ENCODE assay signal across 24 cellular contexts in genomic region chr7:47042669-47043068, GRCh38.
A peak's percentile ranks its signal among the peaks of the same experiment; 100 is the strongest.
DNase-seq lines count a peak whose midpoint lies in the region; ATAC-seq, FAIRE-seq and TF ChIP-seq lines count a peak whose summit lies in the region.
"Had no signal": no experiment of that assay in that cellular context is flagged by ENCODE, and none has a peak within 500 bp of the region (broad histone marks: within the 10 kb centered on the region; RNA-seq: fewer than 3 reads in every experiment).

No MANE protein-coding gene starts in this region.

- H3K9me3 ChIP-seq in left ventricle myocardium inferior (replicated peaks) (no peaks in the 10 kb centered on the region), heart left ventricle (no peaks in the 10 kb centered on the region), keratinocyte (ENCODE audit: control insufficient read depth, low read depth, low read length) (no peaks in the 10 kb centered on the region)
- H3K9me3 ChIP-seq: A549; BE2C; BLaER1 treated with 17β-estradiol and CSF1 and Interleukin-3, amounts not matched to agents 10 nM and 100 nM; HAP-1 had no signal

- 0 out of 2 replicates have a peak, but pooled peaks cover 5% of the 10 kb centered on the region for H3K9me2 ChIP-seq in GM23338 (ENCODE audit: insufficient read depth)

- no peaks in the 10 kb centered on the region for H3K9me1 ChIP-seq in keratinocyte (ENCODE audit: control insufficient read depth, extremely low read depth, insufficient read depth, low read length)

- H2AFZ ChIP-seq in keratinocyte (ENCODE audit: control insufficient read depth, low read length): no peak overlapping the region
- no peak overlapping the region for H2AFZ ChIP-seq in GM23338

- intact Hi-C loops in left ventricle myocardium inferior (cut with micrococcal nuclease) (no loop called here), heart left ventricle (cut with DNase I) (loop anchor here in 4 of 10 donors (5.0 to 10.0 kb wide), 4 partner anchors 45 to 268 kb away; no protein-coding TSS in a partner anchor)

- no peaks in the 10 kb centered on the region for H3K9me3 Mint-ChIP-seq in GM23338
- H3K9me3 Mint-ChIP-seq: CD4-positive, alpha-beta T cell; HFFc6 had no signal

- 0 out of 2 replicates have a peak, but pooled peaks cover 2% of the 10 kb centered on the region for H3F3A ChIP-seq in GM23338 (replicated peaks; ENCODE audit: low read depth)

- no peak overlapping the region for H3K4me2 ChIP-seq in keratinocyte (ENCODE audit: control insufficient read depth, extremely low read depth, insufficient read depth, low read depth, low read length)
- H3K4me2 ChIP-seq in GM23338: no peak overlapping the region
- H3K4me2 ChIP-seq: A549; BLaER1 treated with 17β-estradiol and CSF1 and Interleukin-3, amounts not matched to agents 10 nM and 100 nM had no signal

- no peak for ATAC-seq in heart left ventricle
- ATAC-seq in esophagus mucosa: peak; percentile 82
- no peak for ATAC-seq in GM21515 (IDR thresholded peaks at IDR 0.05; ENCODE audit: unreplicated experiment)
- ATAC-seq in GM23338: no peak
- ATAC-seq: A549, GM12878 had no signal

- H3K27ac ChIP-seq in left ventricle myocardium inferior (replicated peaks) (peak overlapping the region; percentile 17), heart left ventricle (no peak overlapping the region), keratinocyte (ENCODE audit: control insufficient read depth, insufficient read depth, low read length) (no peak overlapping the region), GM23338 (ENCODE audit: low read depth) (no peak overlapping the region)
- H3K27ac ChIP-seq: A549 had no signal

- H3K27me3 Mint-ChIP-seq in GM23338 (ENCODE audit: insufficient read depth, low read depth, poor library complexity): peaks cover 2% of the 10 kb centered on the region
- H3K27me3 Mint-ChIP-seq: CD4-positive, alpha-beta T cell; CD8-positive, alpha-beta memory T cell had no signal

- no peaks in the 10 kb centered on the region for H4K20me1 ChIP-seq in keratinocyte (ENCODE audit: control insufficient read depth, extremely low read depth, insufficient read depth, low read length)
- no peaks in the 10 kb centered on the region for H4K20me1 ChIP-seq in GM23338 (replicated peaks; ENCODE audit: insufficient read depth)
- H4K20me1 ChIP-seq: BLaER1 treated with 17β-estradiol and CSF1 and Interleukin-3, amounts not matched to agents 10 nM and 100 nM had no signal

- DNase-seq in left ventricle myocardium inferior: no peak
- no peak for DNase-seq in heart left ventricle
- DNase-seq in keratinocyte (ENCODE audit: low read depth, low spot score): no peak
- DNase-seq in DMS153 (lab: John Stamatoyannopoulos, UW): no peak
- no peak for DNase-seq in GM23338 (ENCODE audit: low spot score)
- DNase-seq: 8988T; ACHN; AML-193; BE2C; CD4-positive, alpha-beta T cell; CD8-positive, alpha-beta memory T cell; DND-41; GOT3; HFFc6 had no signal

- peak; percentile 60 for FAIRE-seq in keratinocyte (lab: Jason Lieb, UNC)
- FAIRE-seq: A549, G401.6, GM12878, GM19239, H54 had no signal

- H3K9ac ChIP-seq in keratinocyte (ENCODE audit: control insufficient read depth, extremely low read depth, insufficient read depth, low read length): no peak overlapping the region
- H3K9ac ChIP-seq: BLaER1 treated with 17β-estradiol and CSF1 and Interleukin-3, amounts not matched to agents 10 nM and 100 nM had no signal

- no peak for TF ChIP-seq POLR2A in heart left ventricle (IDR thresholded peaks at IDR 0.05)

- no peaks in the 10 kb centered on the region for H3K27me3 ChIP-seq in left ventricle myocardium inferior (ENCODE audit: low read depth)
- no peaks in the 10 kb centered on the region for H3K27me3 ChIP-seq in heart left ventricle
- peaks cover 3% of the 10 kb centered on the region for H3K27me3 ChIP-seq in keratinocyte (ENCODE audit: control insufficient read depth, extremely low read depth, insufficient read depth, low read length)
- no peaks in the 10 kb centered on the region for H3K27me3 ChIP-seq in GM23338 (ENCODE audit: insufficient read depth)
- H3K27me3 ChIP-seq: BE2C; BLaER1 treated with 17β-estradiol and CSF1 and Interleukin-3, amounts not matched to agents 10 nM and 100 nM had no signal

- dilution Hi-C loops in keratinocyte (cut with MboI; ENCODE audit: extremely low pct_ligation_motif_present, low sequenced_read_pairs): no loop called here

- H3K4me1 ChIP-seq in left ventricle myocardium inferior (peaks cover 76% of the 10 kb centered on the region), heart left ventricle (peaks cover 17 to 73% (median 53%) of the 10 kb centered on the region in 12 donors), keratinocyte (ENCODE audit: control insufficient read depth, extremely low read depth, insufficient read depth, low read length) (peaks cover 9% of the 10 kb centered on the region), GM23338 (ENCODE audit: insufficient read depth) (peaks cover 16% of the 10 kb centered on the region)
- H3K4me1 ChIP-seq: A549 had no signal

- peaks cover 26% of the 10 kb centered on the region for H3K4me1 Mint-ChIP-seq in GM23338
- H3K4me1 Mint-ChIP-seq: CD14-positive monocyte; CD8-positive, alpha-beta memory T cell had no signal

- WGBS in heart left ventricle, 4 donors: 85 to 96% (median 94%) methylated on average over 2 to 3 of the region's 3 CpGs

- TF ChIP-seq CTCF in left ventricle myocardium inferior (IDR thresholded peaks at IDR 0.05; ENCODE audit: borderline replicate concordance) (no peak), heart left ventricle (IDR thresholded peaks at IDR 0.05) (no peak), keratinocyte (optimal IDR thresholded peaks at IDR 0.05 in 1 of 3, IDR thresholded peaks at IDR 0.05 in 1 of 3, conservative IDR thresholded peaks at IDR 0.05 in 1 of 3; ENCODE audit: extremely low read depth in 1 of 3, insufficient read depth in 2 of 3, low read length in 3 of 3) (no peak), GM23338 (conservative IDR thresholded peaks at IDR 0.05; ENCODE audit: low read depth in 2 of 2) (no peak)

- H3K4me3 Mint-ChIP-seq in GM23338: no peak overlapping the region
- H3K4me3 Mint-ChIP-seq: CD14-positive monocyte; CD4-positive, alpha-beta T cell; CD8-positive, alpha-beta memory T cell; HFFc6 had no signal

- H3K36me3 ChIP-seq in left ventricle myocardium inferior: no peaks in the 10 kb centered on the region
- H3K36me3 ChIP-seq in heart left ventricle: no peaks in the 10 kb centered on the region
- no peaks in the 10 kb centered on the region for H3K36me3 ChIP-seq in keratinocyte (ENCODE audit: control insufficient read depth in 2 of 2, extremely low read depth in 1 of 2, insufficient read depth in 2 of 2, low read length in 2 of 2)
- H3K36me3 ChIP-seq in GM23338 (ENCODE audit: insufficient read depth): no peaks in the 10 kb centered on the region
- H3K36me3 ChIP-seq: BE2C; BLaER1 treated with 17β-estradiol and CSF1 and Interleukin-3, amounts not matched to agents 10 nM and 100 nM; HAP-1 had no signal

- no peak overlapping the region for H3K4me3 ChIP-seq in left ventricle myocardium inferior
- H3K4me3 ChIP-seq in heart left ventricle: no peak overlapping the region
- no peak overlapping the region for H3K4me3 ChIP-seq in keratinocyte (ENCODE audit: control insufficient read depth in 2 of 3, extremely low read depth in 1 of 3, insufficient read depth in 2 of 3, low read depth in 1 of 3, low read length in 3 of 3)
- no peak overlapping the region for H3K4me3 ChIP-seq in GM23338
- H3K4me3 ChIP-seq: A549; BLaER1 treated with 17β-estradiol and CSF1 and Interleukin-3, amounts not matched to agents 10 nM and 100 nM; GM12878; HAP-1 had no signal

- no peak overlapping the region for H3K27ac Mint-ChIP-seq in GM23338
- H3K27ac Mint-ChIP-seq: CD14-positive monocyte; CD4-positive, alpha-beta T cell; CD8-positive, alpha-beta memory T cell; HFFc6 had no signal

- no peaks in the 10 kb centered on the region for H3K36me3 Mint-ChIP-seq in GM23338 (ENCODE audit: low read depth)
- H3K36me3 Mint-ChIP-seq: CD14-positive monocyte; CD8-positive, alpha-beta memory T cell had no signal

- H3K79me2 ChIP-seq in keratinocyte (ENCODE audit: control insufficient read depth, insufficient read depth, low read length) (no peaks in the 10 kb centered on the region), GM23338 (replicated peaks; ENCODE audit: insufficient read depth) (no peaks in the 10 kb centered on the region)

TF ChIP-seq in GM23338, 12 proteins besides CTCF, POLR2A, EP300 and RAD21 (continues in another document):
- no peak for TF ChIP-seq ZNF114 (CRISPR knock-in tag; IDR thresholded peaks at IDR 0.05)
